Comparison of ENCODE assay signal across 1 cellular context in genomic region chr2:101001713-101002561, GRCh38.
A peak's percentile ranks its signal among the peaks of the same experiment; 100 is the strongest.
TF ChIP-seq lines count a peak whose summit lies in the region.

Gene RPL31 (plus strand): TSS chr2:101002289. CDS start chr2:101002702, 413 bp downstream.

TF ChIP-seq in HepG2, 621 proteins besides CTCF, POLR2A, EP300 and RAD21 (continued from another document and continues in another):
- peak; percentile 81 for TF ChIP-seq JUNB (CRISPR knock-in tag; IDR thresholded peaks at IDR 0.05; ENCODE audit: borderline replicate concordance)
- no peak for TF ChIP-seq SRF (IDR thresholded peaks at IDR 0.05; ENCODE audit: low read depth, low read length)
- TF ChIP-seq KDM4B (CRISPR knock-in tag; IDR thresholded peaks at IDR 0.05), result peak; percentile 99
- TF ChIP-seq, protein P1, sequence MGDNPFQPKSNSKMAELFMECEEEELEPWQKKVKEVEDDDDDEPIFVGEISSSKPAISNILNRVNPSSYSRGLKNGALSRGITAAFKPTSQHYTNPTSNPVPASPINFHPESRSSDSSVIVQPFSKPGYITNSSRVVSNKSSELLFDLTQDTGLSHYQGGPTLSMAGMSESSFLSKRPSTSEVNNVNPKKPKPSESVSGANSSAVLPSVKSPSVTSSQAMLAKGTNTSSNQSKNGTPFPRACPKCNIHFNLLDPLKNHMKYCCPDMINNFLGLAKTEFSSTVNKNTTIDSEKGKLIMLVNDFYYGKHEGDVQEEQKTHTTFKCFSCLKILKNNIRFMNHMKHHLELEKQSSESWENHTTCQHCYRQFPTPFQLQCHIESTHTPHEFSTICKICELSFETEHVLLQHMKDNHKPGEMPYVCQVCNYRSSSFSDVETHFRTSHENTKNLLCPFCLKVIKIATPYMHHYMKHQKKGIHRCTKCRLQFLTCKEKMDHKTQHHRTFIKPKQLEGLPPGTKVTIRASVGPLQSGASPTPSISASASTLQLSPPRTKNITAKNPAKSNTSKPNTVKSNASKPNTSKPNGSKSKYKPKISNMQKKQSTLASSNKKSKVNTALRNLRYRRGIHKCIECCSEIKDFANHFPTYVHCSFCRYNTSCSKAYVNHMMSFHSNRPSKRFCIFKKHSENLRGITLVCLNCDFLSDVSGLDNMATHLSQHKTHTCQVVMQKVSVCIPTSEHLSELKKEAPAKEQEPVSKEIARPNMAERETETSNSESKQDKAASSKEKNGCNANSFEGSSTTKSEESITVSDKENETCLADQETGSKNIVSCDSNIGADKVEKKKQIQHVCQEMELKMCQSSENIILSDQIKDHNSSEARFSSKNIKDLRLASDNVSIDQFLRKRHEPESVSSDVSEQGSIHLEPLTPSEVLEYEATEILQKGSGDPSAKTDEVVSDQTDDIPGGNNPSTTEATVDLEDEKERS (CRISPR knock-in tag; IDR thresholded peaks at IDR 0.05), result peak; percentile 98
- TF ChIP-seq ZNF335 (CRISPR knock-in tag; IDR thresholded peaks at IDR 0.05), result peak; percentile 96
- TF ChIP-seq ZNF510 (CRISPR knock-in tag; IDR thresholded peaks at IDR 0.05; ENCODE audit: low read depth), result peak; percentile 96; the same call in 1 of the 2 replicates
- peak; percentile 71 for TF ChIP-seq HCFC1 (IDR thresholded peaks at IDR 0.05; ENCODE audit: low read depth, low read length)
- TF ChIP-seq ZNF333 (CRISPR knock-in tag; IDR thresholded peaks at IDR 0.05; ENCODE audit: borderline replicate concordance), result peak; percentile 95; the same call in 1 of the 2 replicates
- peak; percentile 87 for TF ChIP-seq GMEB1 (CRISPR knock-in tag; IDR thresholded peaks at IDR 0.05; ENCODE audit: borderline replicate concordance)
- peak; percentile 51 for TF ChIP-seq AHDC1 (CRISPR knock-in tag; IDR thresholded peaks at IDR 0.05; ENCODE audit: borderline replicate concordance)
- peak; percentile 81; the same call in 1 of the 2 replicates for TF ChIP-seq GATAD2A (CRISPR knock-in tag; IDR thresholded peaks at IDR 0.05)
- TF ChIP-seq REL (CRISPR knock-in tag; conservative IDR thresholded peaks at IDR 0.05), result peak; percentile 91; the same call in 1 of the 2 replicates
- TF ChIP-seq ESRRA (CRISPR knock-in tag; IDR thresholded peaks at IDR 0.05; ENCODE audit: low read depth), result peak; percentile 71; the same call in 1 of the 2 replicates
- TF ChIP-seq ZNF468 (CRISPR knock-in tag; IDR thresholded peaks at IDR 0.05), result peak; percentile 89
- peak; percentile 97 for TF ChIP-seq KDM3A (CRISPR knock-in tag; IDR thresholded peaks at IDR 0.05; ENCODE audit: low read depth)
- TF ChIP-seq, protein P2, sequence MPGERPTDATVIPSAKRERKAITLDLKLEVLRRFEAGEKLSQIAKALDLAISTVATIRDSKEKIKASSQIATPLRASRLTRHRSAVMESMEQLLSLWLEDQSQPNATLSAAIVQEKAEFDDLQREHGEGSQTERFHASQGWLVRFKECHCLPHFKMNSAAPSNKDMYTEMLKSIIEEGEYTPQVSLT (CRISPR knock-in tag; IDR thresholded peaks at IDR 0.05; ENCODE audit: borderline replicate concordance, low read depth), result peak; percentile 92
- TF ChIP-seq FOXA1 (IDR thresholded peaks at IDR 0.05), result no peak
- TF ChIP-seq FOXA1 (CRISPR knock-in tag; IDR thresholded peaks at IDR 0.05), result peak; percentile 60; the same call in 1 of the 2 replicates
- TF ChIP-seq ZNF749 (CRISPR knock-in tag; IDR thresholded peaks at IDR 0.05; ENCODE audit: borderline replicate concordance), result peak; percentile 99
- no peak; the same call in 1 of the 2 replicates for TF ChIP-seq PRDM4 (CRISPR knock-in tag; IDR thresholded peaks at IDR 0.05; ENCODE audit: borderline replicate concordance)
- TF ChIP-seq MED1 (CRISPR knock-in tag; IDR thresholded peaks at IDR 0.05), result peak; percentile 87
- TF ChIP-seq, protein P3, sequence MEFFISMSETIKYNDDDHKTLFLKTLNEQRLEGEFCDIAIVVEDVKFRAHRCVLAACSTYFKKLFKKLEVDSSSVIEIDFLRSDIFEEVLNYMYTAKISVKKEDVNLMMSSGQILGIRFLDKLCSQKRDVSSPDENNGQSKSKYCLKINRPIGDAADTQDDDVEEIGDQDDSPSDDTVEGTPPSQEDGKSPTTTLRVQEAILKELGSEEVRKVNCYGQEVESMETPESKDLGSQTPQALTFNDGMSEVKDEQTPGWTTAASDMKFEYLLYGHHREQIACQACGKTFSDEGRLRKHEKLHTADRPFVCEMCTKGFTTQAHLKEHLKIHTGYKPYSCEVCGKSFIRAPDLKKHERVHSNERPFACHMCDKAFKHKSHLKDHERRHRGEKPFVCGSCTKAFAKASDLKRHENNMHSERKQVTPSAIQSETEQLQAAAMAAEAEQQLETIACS (CRISPR knock-in tag; IDR thresholded peaks at IDR 0.05), result peak; percentile 98
- TF ChIP-seq KLF11 (CRISPR knock-in tag; IDR thresholded peaks at IDR 0.05), result peak; percentile 99
- peak; percentile 96 for TF ChIP-seq MYNN (CRISPR knock-in tag; IDR thresholded peaks at IDR 0.05; ENCODE audit: low read depth)
- peak; percentile 98 for TF ChIP-seq ZNF331 (CRISPR knock-in tag; IDR thresholded peaks at IDR 0.05)
- TF ChIP-seq ZNF577 (CRISPR knock-in tag; IDR thresholded peaks at IDR 0.05; ENCODE audit: borderline replicate concordance, low read depth), result peak; percentile 97; the same call in 1 of the 2 replicates
- TF ChIP-seq ZNF580 (CRISPR knock-in tag; IDR thresholded peaks at IDR 0.05; ENCODE audit: borderline replicate concordance, low read depth), result peak; percentile 100
- TF ChIP-seq SRSF1 (optimal IDR thresholded peaks at IDR 0.05; ENCODE audit: low read depth, low read length), result peak; percentile 96
- TF ChIP-seq SMAD1 (CRISPR knock-in tag; IDR thresholded peaks at IDR 0.05; ENCODE audit: borderline replicate concordance, low read depth), result peak; percentile 99
- peak; percentile 85 for TF ChIP-seq NCOA2 (CRISPR knock-in tag; IDR thresholded peaks at IDR 0.05)
- no peak for TF ChIP-seq ZNF513 (CRISPR knock-in tag; conservative IDR thresholded peaks at IDR 0.05)
- TF ChIP-seq TOE1 (CRISPR knock-in tag; IDR thresholded peaks at IDR 0.05), result peak; percentile 97
- peak; percentile 84 for TF ChIP-seq ZFP82 (CRISPR knock-in tag; IDR thresholded peaks at IDR 0.05; ENCODE audit: borderline replicate concordance)
- peak; percentile 98 for TF ChIP-seq KMT2B (CRISPR knock-in tag; IDR thresholded peaks at IDR 0.05)
- TF ChIP-seq PLRG1 (conservative IDR thresholded peaks at IDR 0.05), result no peak
- peak; percentile 97 for TF ChIP-seq KAT7 (CRISPR knock-in tag; IDR thresholded peaks at IDR 0.05; ENCODE audit: borderline replicate concordance)
- peak; percentile 98; the same call in 1 of the 2 replicates for TF ChIP-seq ZNF446 (CRISPR knock-in tag; IDR thresholded peaks at IDR 0.05)
- no peak; the same call in none of the 2 replicates for TF ChIP-seq HOXA7 (CRISPR knock-in tag; IDR thresholded peaks at IDR 0.05)
- peak; percentile 99 for TF ChIP-seq PHF20 (CRISPR knock-in tag; IDR thresholded peaks at IDR 0.05)
- TF ChIP-seq NR0B2 (CRISPR knock-in tag; IDR thresholded peaks at IDR 0.05), result peak; percentile 99
